8 cellular contexts compared by ENCODE assay signal in genomic region chr20:1185316-1185741, GRCh38. TPM values are rescaled to one million over a fixed set of nuclear protein-coding genes. Genes with fewer than 3 reads are reported as not detected.
DNase-seq lines count a peak whose midpoint lies in the region; ATAC-seq and TF ChIP-seq lines count a peak whose summit lies in the region.

No MANE protein-coding gene starts in this region.

- no peaks in the 10 kb centered on the region for H3K27me3 Mint-ChIP-seq in Caco-2 (ENCODE audit: insufficient read depth, unreplicated experiment)
- peaks cover 21 to 30% (median 26%) of the 10 kb centered on the region in 5 donors for H3K27me3 Mint-ChIP-seq in naive thymus-derived CD8-positive, alpha-beta T cell

- H3K4me3 ChIP-seq in Caco-2 (ENCODE audit: low read depth, low read length), result peak overlapping the region; percentile 72
- peak overlapping the region; percentile 34 to 74 (median 59) for H3K4me3 ChIP-seq in dorsolateral prefrontal cortex

- CTCF ChIA-PET in Caco-2 (lab: Charles Lee), result interaction anchor here (0.7 to 1.6 kb wide), 4 partner anchors 68 to 318 kb away, joined by 3 to 8 read pairs (median 4); no protein-coding TSS in a partner anchor

- peaks cover 10% of the 10 kb centered on the region for H3K36me3 Mint-ChIP-seq in Caco-2 (ENCODE audit: insufficient read depth, unreplicated experiment)
- H3K36me3 Mint-ChIP-seq in naive thymus-derived CD8-positive, alpha-beta T cell, result peaks cover 0 to 5% (median 0%) of the 10 kb centered on the region in 3 donors

- peaks cover 29% of the 10 kb centered on the region for H3K4me1 ChIP-seq in Caco-2

- BruUV-seq in Caco-2 (replicated peaks; lab: Mats Ljungman, UMichigan), result no TSS peak

- H3K4me3 Mint-ChIP-seq in Caco-2 (ENCODE audit: unreplicated experiment), result peak overlapping the region; percentile 75
- peak overlapping the region in 2 of 10 donors; percentile 39 to 76 for H3K4me3 Mint-ChIP-seq in naive thymus-derived CD8-positive, alpha-beta T cell

- H3K4me1 Mint-ChIP-seq in Caco-2 (ENCODE audit: low read depth, unreplicated experiment), result no peaks in the 10 kb centered on the region
- peaks cover 9 to 14% (median 13%) of the 10 kb centered on the region in 4 donors for H3K4me1 Mint-ChIP-seq in naive thymus-derived CD8-positive, alpha-beta T cell

- no peaks in the 10 kb centered on the region for H3K9me3 ChIP-seq in Caco-2

- TF ChIP-seq CTCF in Caco-2 (IDR thresholded peaks at IDR 0.05; ENCODE audit: insufficient read depth in 1 of 2, low read depth in 1 of 2, low read length in 1 of 2, severe bottlenecking in 1 of 2, unreplicated experiment in 1 of 2) (no peak), dorsolateral prefrontal cortex (IDR thresholded peaks at IDR 0.05 in 54 of 56, conservative IDR thresholded peaks at IDR 0.05 in 2 of 56; ENCODE audit: low read depth in 1 of 56, partially characterized antibody in 56 of 56) (no peak)

- no peak overlapping the region for H3K27ac Mint-ChIP-seq in Caco-2 (ENCODE audit: unreplicated experiment)
- no peak overlapping the region for H3K27ac Mint-ChIP-seq in naive thymus-derived CD8-positive, alpha-beta T cell

- no peaks in the 10 kb centered on the region for H3K9me3 Mint-ChIP-seq in Caco-2 (ENCODE audit: unreplicated experiment)
- no peaks in the 10 kb centered on the region for H3K9me3 Mint-ChIP-seq in naive thymus-derived CD8-positive, alpha-beta T cell

- POLR2A ChIA-PET in Caco-2 (lab: Charles Lee), result interaction anchor here (0.5 kb wide), 1 partner anchor 316 kb away, joined by 3 read pairs; no protein-coding TSS in a partner anchor
- POLR2A ChIA-PET in naive thymus-derived CD8-positive, alpha-beta T cell (lab: Charles Lee), result no interaction called here

- H3K36me3 ChIP-seq in Caco-2 (ENCODE audit: control insufficient read depth, insufficient read depth, low read length), result no peaks in the 10 kb centered on the region

- intact Hi-C loops in Caco-2 (cut with micrococcal nuclease; ENCODE audit: unreplicated experiment) (loop anchor here (10.0 kb wide), 1 partner anchor 371 kb away; no protein-coding TSS in a partner anchor), dorsolateral prefrontal cortex (cut with DNase I) (no loop called here)

- H3K27me3 ChIP-seq in Caco-2 (replicated peaks; ENCODE audit: control insufficient read depth, insufficient read depth, low read length) (no peaks in the 10 kb centered on the region), dorsolateral prefrontal cortex (peaks cover 0 to 15% (median 0%) of the 10 kb centered on the region in 45 donors)

- peak overlapping the region in 28 of 59 donors; percentile 17 to 77 (median 58) for H3K27ac ChIP-seq in dorsolateral prefrontal cortex

- DNase-seq in Caco-2 (peak in 1 of 2 experiments; percentile 56), NCI-H1105 treated with DMSO at 0.1 percent for 48 hours (lab: John Stamatoyannopoulos, UW) (peak; percentile 44), dorsolateral prefrontal cortex (no peak), SIG-M5 treated with dmso at 0.1 percent for 504 hours (lab: John Stamatoyannopoulos, UW; ENCODE audit: unreplicated experiment) (no peak), MV-4-11 (lab: John Stamatoyannopoulos, UW) (no peak)
- DNase-seq in naive thymus-derived CD8-positive, alpha-beta T cell, result no peak

- ATAC-seq in naive thymus-derived CD8-positive, alpha-beta T cell, result peak; percentile 43 to 48
- ATAC-seq in HG02973 (IDR thresholded peaks at IDR 0.05; ENCODE audit: unreplicated experiment), result no peak
- ATAC-seq in GM21786 (IDR thresholded peaks at IDR 0.05; ENCODE audit: unreplicated experiment), result no peak

RNA-seq across cellular contexts. Expression of gene TMEM74B, which starts 0.5 kb away (rescaled TPM):
- total RNA-seq in Caco-2 (2022) (6.9 and 7.8 TPM in 2 replicates), dorsolateral prefrontal cortex (10 to 100 TPM in 119 of 120 experiments, 1 to 10 TPM in 1; 7.3 to 39.8 (median 20.8) TPM)
- total RNA-seq in naive thymus-derived CD8-positive, alpha-beta T cell, result not detected
- polyA plus RNA-seq in naive thymus-derived CD8-positive, alpha-beta T cell, result not detected

RNA-seq across cellular contexts. Expression of gene C20orf202, which starts 17.9 kb away (rescaled TPM):
- total RNA-seq in Caco-2 (2022) (not detected in 2 replicates), dorsolateral prefrontal cortex (1 to 10 TPM in 34 of 120 experiments, under 1 TPM in 77, not detected in 9; 0.31 to 1.9 (median 0.80) TPM)
- under 1 TPM; 0.68 to 0.85 TPM for total RNA-seq in naive thymus-derived CD8-positive, alpha-beta T cell
- not detected for polyA plus RNA-seq in naive thymus-derived CD8-positive, alpha-beta T cell

RNA-seq across cellular contexts. Expression of gene RAD21L1, which starts 40.5 kb away (rescaled TPM):
- total RNA-seq in Caco-2 (2022), result not detected in 2 replicates
- total RNA-seq in dorsolateral prefrontal cortex, result 1 to 10 TPM in 21 of 120 experiments, under 1 TPM in 53, not detected in 46; 0.23 to 3.2 (median 0.73) TPM
- under 1 TPM in 1 of 2 experiments, not detected in 1; 0.49 TPM for total RNA-seq in naive thymus-derived CD8-positive, alpha-beta T cell
- not detected for polyA plus RNA-seq in naive thymus-derived CD8-positive, alpha-beta T cell

Comparison
In these comparisons a context has a peak if more than half of its experiments do, and no peak if none do; other contexts are left out.
1. ATAC-seq: peak in naive thymus-derived CD8-positive, alpha-beta T cell (2 of 2); none in HG02973 (single experiment) and GM21786 (single experiment).